In genomic region chr7:5500056-5500776, GRCh38 we compare ENCODE assay signal across 16 cellular contexts.
"Had no signal": no experiment of that assay in that cellular context is flagged by ENCODE, and none has a peak within 500 bp of the region (broad histone marks: within the 10 kb centered on the region; RNA-seq: fewer than 3 reads in every experiment).

No MANE protein-coding gene starts in this region.

- H3K79me2 ChIP-seq: parathyroid adenoma had no signal

- H3K9me3 Mint-ChIP-seq: activated CD4-positive, alpha-beta memory T cell treated with anti-CD3 and anti-CD28 coated beads, Interleukin-2, amount 10 ng/mL, durations not matched to agents 7 days and 5 days; memory B cell had no signal

- H3K4me1 ChIP-seq: uterus had no signal

- H3K27ac ChIP-seq: ascending aorta, gastrocnemius medialis, heart right ventricle, left ventricle myocardium inferior, parathyroid adenoma, uterus had no signal

- FAIRE-seq: endothelial cell of umbilical vein, keratinocyte had no signal

- H3K4me3 ChIP-seq: ascending aorta, gastrocnemius medialis, heart right ventricle, left ventricle myocardium inferior, uterus had no signal

- H3K9me3 ChIP-seq: ascending aorta, gastrocnemius medialis, heart right ventricle, left ventricle myocardium inferior, uterus had no signal

- H3K4me1 Mint-ChIP-seq: nephron progenitor cell had no signal

- ATAC-seq: gastrocnemius medialis, heart right ventricle had no signal

- H3K36me3 ChIP-seq: uterus had no signal

- H3K27ac Mint-ChIP-seq: activated CD4-positive, alpha-beta memory T cell treated with anti-CD3 and anti-CD28 coated beads, Interleukin-2, amount 10 ng/mL, durations not matched to agents 7 days and 5 days; nephron progenitor cell had no signal

- H3K9ac ChIP-seq: parathyroid adenoma had no signal

- H2AFZ ChIP-seq: parathyroid adenoma had no signal

- H3K27me3 Mint-ChIP-seq: activated CD4-positive, alpha-beta memory T cell treated with anti-CD3 and anti-CD28 coated beads, Interleukin-2, amount 10 ng/mL, durations not matched to agents 7 days and 5 days; memory B cell had no signal

- H3K4me3 Mint-ChIP-seq: activated CD4-positive, alpha-beta memory T cell treated with anti-CD3 and anti-CD28 coated beads, Interleukin-2, amount 10 ng/mL, durations not matched to agents 7 days and 5 days; memory B cell; nephron progenitor cell had no signal

- H3K27me3 ChIP-seq: ascending aorta, gastrocnemius medialis, heart right ventricle, uterus had no signal

- DNase-seq: activated CD4-positive, alpha-beta memory T cell treated with anti-CD3 and anti-CD28 coated beads, Interleukin-2, amount 10 ng/mL, durations not matched to agents 7 days and 5 days; activated CD4-positive, alpha-beta T cell treated with anti-CD3 and anti-CD28 coated beads for 1 hour; activated gamma-delta T cell treated with Interleukin-2 at 50 U/mL for 16 hours; activated T-cell treated with anti-CD3 and anti-CD28 coated beads, Interleukin-2, amount 50 U/mL, for 48 hours; gastrocnemius medialis; heart right ventricle; left ventricle myocardium inferior; nephron progenitor cell; stimulated activated CD4-positive, alpha-beta T cell treated with anti-CD3 and anti-CD28 coated beads, Interleukin-4, amount 100 ng/mL, for 4 hours; T1000; uterus had no signal
